ENCODE assay signal across 8 cellular contexts in genomic region chr10:29304259-29305030, GRCh38. TPM values are rescaled to one million over a fixed set of nuclear protein-coding genes. Genes with fewer than 3 reads are reported as not detected.
A peak's percentile ranks its signal among the peaks of the same experiment; 100 is the strongest.
DNase-seq lines count a peak whose midpoint lies in the region; ATAC-seq, FAIRE-seq and TF ChIP-seq lines count a peak whose summit lies in the region.

No MANE protein-coding gene starts in this region.

- peak overlapping the region; percentile 52 for H3K4me2 ChIP-seq in A549

- H3K4me3 ChIP-seq in A549 (no peak overlapping the region), GM12864 (ENCODE audit: low read depth, low read length) (no peak overlapping the region)

- peaks cover 33% of the 10 kb centered on the region for H3K9me3 ChIP-seq in A549

- ATAC-seq in A549 (peak; percentile 77 to 92; a peak in 5 of 6 replicates), HG03135 (IDR thresholded peaks at IDR 0.05; ENCODE audit: unreplicated experiment) (no peak)

- CTCF ChIA-PET in A549 (lab: Yijun Ruan, JAX): interaction anchor here (0.6 to 3.9 kb wide), 66 partner anchors 9 to 680 kb away, joined by 3 to 42 read pairs (median 5); partner anchors contain the start of gene BAMBI

- peak; percentile 90 for TF ChIP-seq CTCF in A549 (IDR thresholded peaks at IDR 0.05)
- TF ChIP-seq CTCF in GM12864 (IDR thresholded peaks at IDR 0.05; ENCODE audit: low read depth, low read length, missing control alignments): peak; percentile 68

- in situ Hi-C loops in T47D (cut with HindIII; ENCODE audit: low pct_unique_long_range_greater_than_20kb, low sequenced_read_pairs): no loop called here

- 24% methylated on average over 6 of the region's 6 CpGs for WGBS in A549 (ENCODE audit: missing lambda C conversion rate)

- peak; percentile 46 for FAIRE-seq in A549 (lab: Jason Lieb, UNC)
- peak; percentile 98 for FAIRE-seq in islet of Langerhans (lab: Jason Lieb, UNC)

- peak; percentile 97 to 98 for TF ChIP-seq RAD21 in A549 (conservative IDR thresholded peaks at IDR 0.05 in 1 of 2, IDR thresholded peaks at IDR 0.05 in 1 of 2)

- TF ChIP-seq EP300 in A549 (IDR thresholded peaks at IDR 0.05): no peak

- TF ChIP-seq POLR2A in A549 (IDR thresholded peaks at IDR 0.05; ENCODE audit: low read length): no peak

- DNase-seq in A549 (ENCODE audit: low read depth in 1 of 2, low spot score in 1 of 2): peak; percentile 73 to 79
- DNase-seq in GM12864 (ENCODE audit: low read depth): peak; percentile 7
- DNase-seq in KG1 (lab: John Stamatoyannopoulos, UW): peak; percentile 37
- DNase-seq in OCI-M1 (lab: John Stamatoyannopoulos, UW): peak; percentile 87
- DNase-seq in T47D (ENCODE audit: low read depth in 1 of 2, low spot score in 1 of 2): peak; percentile 22 to 78
- DNase-seq in stimulated activated CD4-positive, alpha-beta T cell treated with anti-CD3 and anti-CD28 coated beads, Interleukin-1b, Interleukin-23, amount 100 ng/mL, for 48 hours: peak; percentile 8

- peak overlapping the region; percentile 60 to 77 for H3K27ac ChIP-seq in A549

- POLR2A ChIA-PET in A549 (lab: Yijun Ruan, JAX): interaction anchor here (1.0 to 1.6 kb wide), 2 partner anchors 627 to 636 kb away, joined by 3 read pairs; partner anchors contain the start of gene BAMBI

- 0 out of 3 replicates have a peak, but pooled peaks cover 9% of the 10 kb centered on the region for H3K4me1 ChIP-seq in A549

TF ChIP-seq in A549, 52 proteins besides CTCF, POLR2A, EP300 and RAD21:
- TF ChIP-seq ZNF302 (CRISPR knock-in tag; IDR thresholded peaks at IDR 0.05) (no peak), ZFP36 (IDR thresholded peaks at IDR 0.05; ENCODE audit: borderline replicate concordance, partially characterized antibody) (no peak), MYC (IDR thresholded peaks at IDR 0.05; ENCODE audit: borderline replicate concordance, low read length) (no peak), SMC3 (IDR thresholded peaks at IDR 0.05) (peak; percentile 97)

RNA-seq across cellular contexts. Expression of gene LYZL1, which starts 15.6 kb away (rescaled TPM):
- not detected in 2 replicates for polyA plus RNA-seq in A549 (2011; rRNA removed)
- not detected in 2 replicates for polyA plus RNA-seq in A549 (2012; cell fraction: cytosol; rRNA removed)
- not detected in 2 replicates for polyA plus RNA-seq in A549 (2012; cell fraction: nucleus; rRNA removed)
- not detected in 3 replicates for polyA plus RNA-seq in A549 (2017; fragmentation: RNase III; extraction: RNeasy Plus Mini Kit Qiagen cat#74134 plus additional on column Dnase treatment)
- not detected in 2 replicates for polyA minus RNA-seq in A549 (2011; rRNA and poly(A)+ RNA removed)

Comparison
In these comparisons a context has a peak if more than half of its experiments do, and no peak if none do; other contexts are left out.
1. DNase-seq: peak in every context shown above with its lines; median percentile 87 in OCI-M1; 76 in A549; 50 in T47D; 37 in KG1; 8 in stimulated activated CD4-positive, alpha-beta T cell treated with anti-CD3 and anti-CD28 coated beads, Interleukin-1b, Interleukin-23, amount 100 ng/mL, for 48 hours; 7 in GM12864.